In the genomic region with DNA sequence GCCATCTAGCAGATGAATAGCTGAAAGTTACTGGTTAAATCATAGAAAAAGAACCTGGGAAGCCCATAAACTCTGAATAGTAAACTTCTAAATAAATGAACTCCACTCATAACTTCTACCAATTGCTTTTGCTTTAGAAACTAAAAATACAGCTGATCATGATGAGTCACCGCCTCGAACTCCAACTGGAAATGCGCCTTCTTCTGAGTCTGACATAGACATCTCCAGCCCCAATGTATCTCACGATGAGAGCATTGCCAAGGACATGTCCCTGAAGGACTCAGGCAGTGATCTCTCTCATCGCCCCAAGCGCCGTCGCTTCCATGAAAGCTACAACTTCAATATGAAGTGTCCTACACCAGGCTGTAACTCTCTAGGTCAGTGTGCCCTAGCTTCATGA, we compare ENCODE assay signal across 1 cellular context.
TF ChIP-seq lines count a peak whose summit lies in the region.

No MANE protein-coding gene starts in this region.

TF ChIP-seq in K562, 482 proteins besides CTCF, POLR2A, EP300 and RAD21:
- TF ChIP-seq, protein P1, sequence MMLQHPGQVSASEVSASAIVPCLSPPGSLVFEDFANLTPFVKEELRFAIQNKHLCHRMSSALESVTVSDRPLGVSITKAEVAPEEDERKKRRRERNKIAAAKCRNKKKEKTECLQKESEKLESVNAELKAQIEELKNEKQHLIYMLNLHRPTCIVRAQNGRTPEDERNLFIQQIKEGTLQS (IDR thresholded peaks at IDR 0.05): 0 out of 2 replicates have a peak, but pooled peaks have one; percentile 19
- TF ChIP-seq, protein P1 (CRISPR knock-in tag; conservative IDR thresholded peaks at IDR 0.05): no peak
- TF ChIP-seq BCOR (IDR thresholded peaks at IDR 0.05) (no peak), MYBL2 (IDR thresholded peaks at IDR 0.05; ENCODE audit: low read depth) (no peak), MYBL2 (CRISPR knock-in tag; IDR thresholded peaks at IDR 0.05; ENCODE audit: borderline replicate concordance) (no peak), SP1 (CRISPR knock-in tag; IDR thresholded peaks at IDR 0.05) (no peak)
